ENCODE assay signal across 24 cellular contexts in genomic region chr17:63589646-63590045, GRCh38. TPM values are rescaled to one million over a fixed set of nuclear protein-coding genes. Genes with fewer than 3 reads are reported as not detected.
DNase-seq lines count a peak whose midpoint lies in the region; ATAC-seq and TF ChIP-seq lines count a peak whose summit lies in the region.
"Had no signal": no experiment of that assay in that cellular context is flagged by ENCODE, and none has a peak within 500 bp of the region (broad histone marks: within the 10 kb centered on the region; RNA-seq: fewer than 3 reads in every experiment).

No MANE protein-coding gene starts in this region.

- no peak overlapping the region for H3K27ac Mint-ChIP-seq in MCF 10A (ENCODE audit: low read depth, unreplicated experiment)
- peak overlapping the region; percentile 69 for H3K27ac Mint-ChIP-seq in activated T-helper 1 cell treated with anti-CD3 and anti-CD28 coated beads, Interleukin-12 subunit alpha, Interleukin-12 subunit beta, Interleukin-2, Interleukin-4 antibody, amounts not matched to agents 30 ng/mL and 10 ng/mL and 1 ng/mL, durations not matched to agents 14 hours and 24 hours and 36 hours
- peak overlapping the region; percentile 80 for H3K27ac Mint-ChIP-seq in stimulated activated effector memory CD8-positive, alpha-beta T cell treated with anti-CD3 and anti-CD28 coated beads, Interleukin-12 subunit alpha, Interleukin-12 subunit beta, amount 100 ng/mL, for 72 hours
- H3K27ac Mint-ChIP-seq: CD4-positive, alpha-beta T cell had no signal

- CTCF ChIA-PET in mammary epithelial cell (lab: Charles Lee; ENCODE audit: low non-redundant PET) (no interaction called here), MCF 10A (lab: Yijun Ruan, JAX) (no interaction called here)

- DNase-seq in mammary epithelial cell (peak; percentile 48), MCF 10A (ENCODE audit: unreplicated experiment) (no peak), epithelial cell of prostate (ENCODE audit: low read depth, low spot score) (peak; percentile 33)
- no peak for DNase-seq in activated T-helper 1 cell treated with anti-CD3 and anti-CD28 coated beads, Interleukin-12 subunit alpha, Interleukin-12 subunit beta, Interleukin-2, Interleukin-4 antibody, amounts not matched to agents 30 ng/mL and 10 ng/mL and 1 ng/mL, durations not matched to agents 14 hours and 24 hours and 36 hours (ENCODE audit: low spot score)
- DNase-seq in stimulated activated effector memory CD8-positive, alpha-beta T cell treated with anti-CD3 and anti-CD28 coated beads, Interleukin-12 subunit alpha, Interleukin-12 subunit beta, amount 100 ng/mL, for 72 hours (ENCODE audit: low spot score in 2 of 2), result no peak
- DNase-seq: AML-193; CD4-positive, alpha-beta T cell; GM23248; H7; Karpas-422; MV-4-11; NCI-H1105; NCI-H1436 treated with DMSO at 0.1 percent for 48 hours; NCI-H187 treated with DMSO at 0.1 percent for 48 hours; NCI-H2107; NCI-H446; NCI-H524 treated with DMSO at 0.1 percent for 48 hours; NCI-H774; SHP77 treated with DMSO at 0.1 percent for 48 hours had no signal

- H3K27ac ChIP-seq in mammary epithelial cell (ENCODE audit: insufficient read depth, low read depth, low read length) (no peak overlapping the region), epithelial cell of prostate (no peak overlapping the region)
- H3K27ac ChIP-seq: A549; BLaER1 treated with 17β-estradiol and CSF1 and Interleukin-3, amounts not matched to agents 10 nM and 100 nM; GM23248; SK-N-MC had no signal

- H3K4me1 ChIP-seq in mammary epithelial cell (ENCODE audit: insufficient read depth, low read length), result no peaks in the 10 kb centered on the region
- H3K4me1 ChIP-seq: BLaER1 treated with 17β-estradiol and CSF1 and Interleukin-3, amounts not matched to agents 10 nM and 100 nM had no signal

- dilution Hi-C loops in mammary epithelial cell (cut with HindIII; ENCODE audit: low sequenced_read_pairs), result no loop called here

- no peaks in the 10 kb centered on the region for H3K9me3 ChIP-seq in mammary epithelial cell (replicated peaks; ENCODE audit: insufficient read depth, low read length)
- H3K9me3 ChIP-seq: A549; BLaER1 treated with 17β-estradiol and CSF1 and Interleukin-3, amounts not matched to agents 10 nM and 100 nM had no signal

- H3K4me3 Mint-ChIP-seq in MCF 10A (ENCODE audit: unreplicated experiment), result no peak overlapping the region
- no peak overlapping the region for H3K4me3 Mint-ChIP-seq in activated T-helper 1 cell treated with anti-CD3 and anti-CD28 coated beads, Interleukin-12 subunit alpha, Interleukin-12 subunit beta, Interleukin-2, Interleukin-4 antibody, amounts not matched to agents 30 ng/mL and 10 ng/mL and 1 ng/mL, durations not matched to agents 14 hours and 24 hours and 36 hours
- H3K4me3 Mint-ChIP-seq in stimulated activated effector memory CD8-positive, alpha-beta T cell treated with anti-CD3 and anti-CD28 coated beads, Interleukin-12 subunit alpha, Interleukin-12 subunit beta, amount 100 ng/mL, for 72 hours, result no peak overlapping the region
- H3K4me3 Mint-ChIP-seq: CD4-positive, alpha-beta T cell had no signal

- in situ Hi-C loops in mammary epithelial cell (cut with MboI; ENCODE audit: low sequenced_read_pairs in 2 of 2), result no loop called here

- no CpG with 5 or more reads among the region's 1 CpG for WGBS in mammary epithelial cell (ENCODE audit: low coverage, missing lambda C conversion rate)

- BruUV-seq in mammary epithelial cell (replicated peaks; lab: Mats Ljungman, UMichigan) (no TSS peak), MCF 10A (replicated peaks; lab: Mats Ljungman, UMichigan) (no TSS peak)

- no peaks in the 10 kb centered on the region for H4K20me1 ChIP-seq in mammary epithelial cell (ENCODE audit: insufficient read depth, low read length)

- no peaks in the 10 kb centered on the region for H3K4me1 Mint-ChIP-seq in MCF 10A (ENCODE audit: insufficient read depth, unreplicated experiment)
- H3K4me1 Mint-ChIP-seq in activated T-helper 1 cell treated with anti-CD3 and anti-CD28 coated beads, Interleukin-12 subunit alpha, Interleukin-12 subunit beta, Interleukin-2, Interleukin-4 antibody, amounts not matched to agents 30 ng/mL and 10 ng/mL and 1 ng/mL, durations not matched to agents 14 hours and 24 hours and 36 hours (ENCODE audit: low read depth), result peaks cover 11% of the 10 kb centered on the region
- peaks cover 32% of the 10 kb centered on the region for H3K4me1 Mint-ChIP-seq in stimulated activated effector memory CD8-positive, alpha-beta T cell treated with anti-CD3 and anti-CD28 coated beads, Interleukin-12 subunit alpha, Interleukin-12 subunit beta, amount 100 ng/mL, for 72 hours

- ATAC-seq in stimulated activated effector memory CD8-positive, alpha-beta T cell treated with anti-CD3 and anti-CD28 coated beads, Interleukin-12 subunit alpha, Interleukin-12 subunit beta, amount 100 ng/mL, for 72 hours, result no peak
- ATAC-seq in GM19351 (IDR thresholded peaks at IDR 0.05; ENCODE audit: unreplicated experiment) (no peak), HG03135 (IDR thresholded peaks at IDR 0.05; ENCODE audit: unreplicated experiment) (no peak)
- ATAC-seq: A549 had no signal

- no peaks in the 10 kb centered on the region for H3K27me3 Mint-ChIP-seq in MCF 10A (ENCODE audit: insufficient read depth, unreplicated experiment)
- H3K27me3 Mint-ChIP-seq in activated T-helper 1 cell treated with anti-CD3 and anti-CD28 coated beads, Interleukin-12 subunit alpha, Interleukin-12 subunit beta, Interleukin-2, Interleukin-4 antibody, amounts not matched to agents 30 ng/mL and 10 ng/mL and 1 ng/mL, durations not matched to agents 14 hours and 24 hours and 36 hours (ENCODE audit: insufficient read depth), result no peaks in the 10 kb centered on the region
- H3K27me3 Mint-ChIP-seq: CD4-positive, alpha-beta T cell had no signal

- POLR2A ChIA-PET in MCF 10A (lab: Yijun Ruan, JAX), result interaction anchor here (0.6 to 1.5 kb wide), 2 partner anchors 18 to 40 kb away, joined by 3 to 4 read pairs; partner anchors contain the start of gene DCAF7

- no peak overlapping the region for H3K4me2 ChIP-seq in mammary epithelial cell (ENCODE audit: insufficient read depth, low read depth, low read length)
- H3K4me2 ChIP-seq: A549; BLaER1 treated with 17β-estradiol and CSF1 and Interleukin-3, amounts not matched to agents 10 nM and 100 nM had no signal

- TF ChIP-seq CTCF in mammary epithelial cell (conservative IDR thresholded peaks at IDR 0.05 in 1 of 2, IDR thresholded peaks at IDR 0.05 in 1 of 2; ENCODE audit: extremely low read depth in 1 of 2, insufficient read depth in 1 of 2, low read depth in 1 of 2, low read length in 2 of 2) (no peak), MCF 10A (IDR thresholded peaks at IDR 0.05; ENCODE audit: unreplicated experiment) (no peak)

- peaks cover 17% of the 10 kb centered on the region for H3K36me3 ChIP-seq in mammary epithelial cell (ENCODE audit: insufficient read depth, low read length)

- H3K9ac ChIP-seq in mammary epithelial cell (ENCODE audit: insufficient read depth, low read length), result no peak overlapping the region
- H3K9ac ChIP-seq: BLaER1 treated with 17β-estradiol and CSF1 and Interleukin-3, amounts not matched to agents 10 nM and 100 nM; GM23248 had no signal

- peaks cover 3% of the 10 kb centered on the region for H3K79me2 ChIP-seq in mammary epithelial cell (ENCODE audit: insufficient read depth, low read length)

- no peaks in the 10 kb centered on the region for H3K9me3 Mint-ChIP-seq in MCF 10A (ENCODE audit: unreplicated experiment)
- no peaks in the 10 kb centered on the region for H3K9me3 Mint-ChIP-seq in activated T-helper 1 cell treated with anti-CD3 and anti-CD28 coated beads, Interleukin-12 subunit alpha, Interleukin-12 subunit beta, Interleukin-2, Interleukin-4 antibody, amounts not matched to agents 30 ng/mL and 10 ng/mL and 1 ng/mL, durations not matched to agents 14 hours and 24 hours and 36 hours
- no peaks in the 10 kb centered on the region for H3K9me3 Mint-ChIP-seq in stimulated activated effector memory CD8-positive, alpha-beta T cell treated with anti-CD3 and anti-CD28 coated beads, Interleukin-12 subunit alpha, Interleukin-12 subunit beta, amount 100 ng/mL, for 72 hours
- H3K9me3 Mint-ChIP-seq: CD4-positive, alpha-beta T cell had no signal

- no peaks in the 10 kb centered on the region for H3K27me3 ChIP-seq in mammary epithelial cell (ENCODE audit: insufficient read depth, low read length)
- H3K27me3 ChIP-seq: BLaER1 treated with 17β-estradiol and CSF1 and Interleukin-3, amounts not matched to agents 10 nM and 100 nM had no signal

- no peak overlapping the region for H2AFZ ChIP-seq in mammary epithelial cell (ENCODE audit: low read depth, low read length)
- H2AFZ ChIP-seq: GM23248 had no signal

- peaks cover 77% of the 10 kb centered on the region for H3K36me3 Mint-ChIP-seq in MCF 10A (ENCODE audit: insufficient read depth, unreplicated experiment)
- H3K36me3 Mint-ChIP-seq in activated T-helper 1 cell treated with anti-CD3 and anti-CD28 coated beads, Interleukin-12 subunit alpha, Interleukin-12 subunit beta, Interleukin-2, Interleukin-4 antibody, amounts not matched to agents 30 ng/mL and 10 ng/mL and 1 ng/mL, durations not matched to agents 14 hours and 24 hours and 36 hours (ENCODE audit: low read depth), result peaks cover 50% of the 10 kb centered on the region
- peaks cover 99% of the 10 kb centered on the region for H3K36me3 Mint-ChIP-seq in stimulated activated effector memory CD8-positive, alpha-beta T cell treated with anti-CD3 and anti-CD28 coated beads, Interleukin-12 subunit alpha, Interleukin-12 subunit beta, amount 100 ng/mL, for 72 hours

- intact Hi-C loops in mammary epithelial cell (cut with micrococcal nuclease) (no loop called here), MCF 10A (cut with micrococcal nuclease) (no loop called here)
- intact Hi-C loops in activated T-helper 1 cell treated with anti-CD3 and anti-CD28 coated beads, Interleukin-12 subunit alpha, Interleukin-12 subunit beta, Interleukin-2, Interleukin-4 antibody, amounts not matched to agents 30 ng/mL and 10 ng/mL and 1 ng/mL, durations not matched to agents 14 hours and 24 hours and 36 hours (cut with micrococcal nuclease), result no loop called here

- H3K4me3 ChIP-seq in mammary epithelial cell (replicated peaks in 1 of 3; ENCODE audit: insufficient read depth in 1 of 3, low read depth in 2 of 3, low read length in 3 of 3), result no peak overlapping the region
- H3K4me3 ChIP-seq: A549; BLaER1 treated with 17β-estradiol and CSF1 and Interleukin-3, amounts not matched to agents 10 nM and 100 nM; GM23248; SK-N-MC had no signal

RNA-seq across cellular contexts. Expression of gene TACO1, which starts 11.0 kb away (rescaled TPM):
- 10 to 100 TPM; 14.5 to 28.7 TPM for total RNA-seq in mammary epithelial cell
- polyA plus RNA-seq in mammary epithelial cell, result 25.1 TPM
- polyA minus RNA-seq in mammary epithelial cell, result 19.2 TPM
- 36.5 and 38.7 TPM in 2 replicates for total RNA-seq in MCF 10A (2022)
- total RNA-seq in activated T-helper 1 cell treated with anti-CD3 and anti-CD28 coated beads, Interleukin-12 subunit alpha, Interleukin-12 subunit beta, Interleukin-2, Interleukin-4 antibody, amounts not matched to agents 30 ng/mL and 10 ng/mL and 1 ng/mL, durations not matched to agents 14 hours and 24 hours and 36 hours, result 30.8 and 32.0 TPM in 2 replicates

RNA-seq across cellular contexts. Expression of gene MAP3K3, which starts 32.6 kb away (rescaled TPM):
- total RNA-seq in mammary epithelial cell (10 to 100 TPM; 19.5 to 21.8 TPM), MCF 10A (2022) (12.8 and 13.8 TPM in 2 replicates)
- polyA plus RNA-seq in mammary epithelial cell, result 12.6 TPM
- 50.4 TPM for polyA minus RNA-seq in mammary epithelial cell
- total RNA-seq in activated T-helper 1 cell treated with anti-CD3 and anti-CD28 coated beads, Interleukin-12 subunit alpha, Interleukin-12 subunit beta, Interleukin-2, Interleukin-4 antibody, amounts not matched to agents 30 ng/mL and 10 ng/mL and 1 ng/mL, durations not matched to agents 14 hours and 24 hours and 36 hours, result 27.9 and 29.6 TPM in 2 replicates

RNA-seq across cellular contexts. Expression of gene DCAF7, which starts 39.4 kb away (rescaled TPM):
- total RNA-seq in mammary epithelial cell (10 to 100 TPM; 47.5 to 71.3 TPM), MCF 10A (2022) (81.6 and 91.4 TPM in 2 replicates)
- polyA plus RNA-seq in mammary epithelial cell, result 64.9 TPM
- 93.3 TPM for polyA minus RNA-seq in mammary epithelial cell
- total RNA-seq in activated T-helper 1 cell treated with anti-CD3 and anti-CD28 coated beads, Interleukin-12 subunit alpha, Interleukin-12 subunit beta, Interleukin-2, Interleukin-4 antibody, amounts not matched to agents 30 ng/mL and 10 ng/mL and 1 ng/mL, durations not matched to agents 14 hours and 24 hours and 36 hours, result 116 and 121 TPM in 2 replicates

Comparison
In these comparisons a context has a peak if more than half of its experiments do, and no peak if none do; other contexts are left out.
1. DNase-seq: peak in mammary epithelial cell (single experiment) and epithelial cell of prostate (single experiment); none in MCF 10A (single experiment), activated T-helper 1 cell treated with anti-CD3 and anti-CD28 coated beads, Interleukin-12 subunit alpha, Interleukin-12 subunit beta, Interleukin-2, Interleukin-4 antibody, amounts not matched to agents 30 ng/mL and 10 ng/mL and 1 ng/mL, durations not matched to agents 14 hours and 24 hours and 36 hours (single experiment) and stimulated activated effector memory CD8-positive, alpha-beta T cell treated with anti-CD3 and anti-CD28 coated beads, Interleukin-12 subunit alpha, Interleukin-12 subunit beta, amount 100 ng/mL, for 72 hours (0 of 2).